32 cellular contexts compared by ENCODE assay signal in the genomic region with DNA sequence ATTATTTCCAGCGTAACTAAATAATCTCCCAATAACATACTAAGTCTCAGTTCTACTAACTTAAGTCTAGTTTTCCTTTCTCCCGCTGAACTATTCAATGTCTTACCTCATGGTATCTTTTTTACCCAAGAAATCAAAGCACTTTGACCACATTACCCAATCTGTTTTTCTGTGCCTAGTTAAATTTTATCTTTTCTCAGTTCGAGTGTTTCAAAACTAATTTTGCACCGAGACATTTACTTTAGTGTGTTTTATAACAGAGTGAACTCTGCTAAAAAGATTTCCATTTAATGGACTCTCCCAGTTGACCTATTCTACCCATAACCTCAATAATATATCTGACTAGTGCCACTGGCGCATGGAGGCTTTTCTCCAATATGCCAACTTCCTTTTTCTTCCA.
"Had no signal": no experiment of that assay in that cellular context is flagged by ENCODE, and none has a peak within 500 bp of the region (broad histone marks: within the 10 kb centered on the region; RNA-seq: fewer than 3 reads in every experiment).

No MANE protein-coding gene starts in this region.

- H3K4me3 Mint-ChIP-seq: activated CD4-positive, alpha-beta memory T cell treated with anti-CD3 and anti-CD28 coated beads for 36 hours; activated CD4-positive, alpha-beta T cell treated with anti-CD3 and anti-CD28 coated beads for 36 hours; activated CD4-positive, alpha-beta T cell treated with anti-CD3 and anti-CD28 coated beads, Interleukin-2, amount 10 ng/mL, durations not matched to agents 24 days and 14 days; activated CD8-positive, alpha-beta memory T cell treated with anti-CD3 and anti-CD28 coated beads, Interleukin-2, amount 10 ng/mL, durations not matched to agents 7 days and 5 days; activated CD8-positive, alpha-beta T cell treated with anti-CD3 and anti-CD28 coated beads, Interleukin-2, amount 10 ng/mL, durations not matched to agents 7 days and 5 days; activated naive CD4-positive, alpha-beta T cell treated with anti-CD3 and anti-CD28 coated beads for 36 hours; activated naive CD8-positive, alpha-beta T cell treated with anti-CD3 and anti-CD28 coated beads, Interleukin-2, amount 10 ng/mL, durations not matched to agents 7 days and 5 days; activated T-helper 1 cell treated with anti-CD3 and anti-CD28 coated beads, Interleukin-12 subunit alpha, Interleukin-12 subunit beta, Interleukin-2, Interleukin-4 antibody, amounts not matched to agents 30 ng/mL and 10 ng/mL and 1 ng/mL, durations not matched to agents 14 hours and 24 hours and 36 hours had no signal

- FAIRE-seq: endometrium, endothelial cell of umbilical vein, frontal cortex had no signal

- H3K4me3 ChIP-seq: ascending aorta, breast epithelium, cardiac muscle cell, colonic mucosa had no signal

- H3K27ac ChIP-seq: ascending aorta, breast epithelium, cardiac muscle cell, colonic mucosa, epithelial cell of prostate had no signal

- H3K27me3 ChIP-seq: ascending aorta, breast epithelium, cardiac muscle cell, colonic mucosa had no signal

- H3K36me3 ChIP-seq: ascending aorta, breast epithelium, cardiac muscle cell, colonic mucosa had no signal

- H3K4me1 ChIP-seq: ascending aorta, breast epithelium, colonic mucosa had no signal

- ATAC-seq: activated CD4-positive, alpha-beta T cell treated with anti-CD3 and anti-CD28 coated beads for 36 hours; activated CD8-positive, alpha-beta memory T cell treated with anti-CD3 and anti-CD28 coated beads, Interleukin-2, amount 10 ng/mL, durations not matched to agents 7 days and 5 days; activated CD8-positive, alpha-beta T cell treated with anti-CD3 and anti-CD28 coated beads, Interleukin-2, amount 10 ng/mL, durations not matched to agents 7 days and 5 days; activated naive CD4-positive, alpha-beta T cell treated with anti-CD3 and anti-CD28 coated beads, Interleukin-2, amount 50 U/mL, for 72 hours; esophagus mucosa had no signal

- H3K36me3 Mint-ChIP-seq: activated CD8-positive, alpha-beta memory T cell treated with anti-CD3 and anti-CD28 coated beads, Interleukin-2, amount 10 ng/mL, durations not matched to agents 7 days and 5 days; activated naive CD8-positive, alpha-beta T cell treated with anti-CD3 and anti-CD28 coated beads, Interleukin-2, amount 10 ng/mL, durations not matched to agents 7 days and 5 days; brain had no signal

- H3K9me3 ChIP-seq: ascending aorta, breast epithelium, colonic mucosa had no signal

- H3K9me3 Mint-ChIP-seq: activated CD4-positive, alpha-beta memory T cell treated with anti-CD3 and anti-CD28 coated beads for 36 hours; activated CD4-positive, alpha-beta T cell treated with anti-CD3 and anti-CD28 coated beads, Interleukin-2, amount 10 ng/mL, durations not matched to agents 24 days and 14 days; activated naive CD4-positive, alpha-beta T cell treated with anti-CD3 and anti-CD28 coated beads for 36 hours; activated naive CD4-positive, alpha-beta T cell treated with anti-CD3 and anti-CD28 coated beads, Interleukin-2, amount 50 U/mL, for 72 hours; activated naive CD8-positive, alpha-beta T cell treated with anti-CD3 and anti-CD28 coated beads, Interleukin-2, amount 10 ng/mL, durations not matched to agents 7 days and 5 days; activated T-helper 1 cell treated with anti-CD3 and anti-CD28 coated beads, Interleukin-12 subunit alpha, Interleukin-12 subunit beta, Interleukin-2, Interleukin-4 antibody, amounts not matched to agents 30 ng/mL and 10 ng/mL and 1 ng/mL, durations not matched to agents 14 hours and 24 hours and 36 hours; activated T-helper 2 cell treated with anti-CD3 and anti-CD28 coated beads, Interferon-gamma antibody, Interleukin-2, Interleukin-4, amounts not matched to agents 10 μg/mL and 5 μg/mL and 100 μg/mL, durations not matched to agents 14 hours and 24 hours and 36 hours had no signal

- H3K27ac Mint-ChIP-seq: activated CD4-positive, alpha-beta memory T cell treated with anti-CD3 and anti-CD28 coated beads for 36 hours; activated CD4-positive, alpha-beta T cell treated with anti-CD3 and anti-CD28 coated beads for 36 hours; activated CD4-positive, alpha-beta T cell treated with anti-CD3 and anti-CD28 coated beads, Interleukin-2, amount 10 ng/mL, durations not matched to agents 24 days and 14 days; activated CD8-positive, alpha-beta memory T cell treated with anti-CD3 and anti-CD28 coated beads, Interleukin-2, amount 10 ng/mL, durations not matched to agents 7 days and 5 days; activated CD8-positive, alpha-beta T cell treated with anti-CD3 and anti-CD28 coated beads, Interleukin-2, amount 10 ng/mL, durations not matched to agents 7 days and 5 days; activated naive CD4-positive, alpha-beta T cell treated with anti-CD3 and anti-CD28 coated beads for 36 hours; activated naive CD4-positive, alpha-beta T cell treated with anti-CD3 and anti-CD28 coated beads, Interleukin-2, amount 50 U/mL, for 72 hours; activated naive CD8-positive, alpha-beta T cell treated with anti-CD3 and anti-CD28 coated beads, Interleukin-2, amount 10 ng/mL, durations not matched to agents 7 days and 5 days; activated T-helper 1 cell treated with anti-CD3 and anti-CD28 coated beads, Interleukin-12 subunit alpha, Interleukin-12 subunit beta, Interleukin-2, Interleukin-4 antibody, amounts not matched to agents 30 ng/mL and 10 ng/mL and 1 ng/mL, durations not matched to agents 14 hours and 24 hours and 36 hours had no signal

- H3K27me3 Mint-ChIP-seq: activated CD4-positive, alpha-beta T cell treated with anti-CD3 and anti-CD28 coated beads for 36 hours; activated CD4-positive, alpha-beta T cell treated with anti-CD3 and anti-CD28 coated beads, Interleukin-2, amount 10 ng/mL, durations not matched to agents 24 days and 14 days; activated CD8-positive, alpha-beta memory T cell treated with anti-CD3 and anti-CD28 coated beads, Interleukin-2, amount 10 ng/mL, durations not matched to agents 7 days and 5 days; activated naive CD8-positive, alpha-beta T cell treated with anti-CD3 and anti-CD28 coated beads, Interleukin-2, amount 10 ng/mL, durations not matched to agents 7 days and 5 days had no signal

- DNase-seq: activated CD4-positive, alpha-beta memory T cell treated with anti-CD3 and anti-CD28 coated beads for 36 hours; activated CD4-positive, alpha-beta T cell treated with anti-CD3 and anti-CD28 coated beads for 36 hours; activated CD4-positive, alpha-beta T cell treated with anti-CD3 and anti-CD28 coated beads, Interleukin-2, amount 10 ng/mL, durations not matched to agents 24 days and 14 days; activated CD4-positive, CD25-positive, alpha-beta regulatory T cell; activated CD4-positive, CD25-positive, alpha-beta regulatory T cell treated with anti-CD3 and anti-CD28 coated beads, Interleukin-2, amount 50 U/mL, for 72 hours; activated CD8-positive, alpha-beta memory T cell treated with anti-CD3 and anti-CD28 coated beads, Interleukin-2, amount 10 ng/mL, durations not matched to agents 7 days and 5 days; activated CD8-positive, alpha-beta memory T cell treated with anti-CD3 and anti-CD28 coated beads, Interleukin-2, amount 50 U/mL, for 4 hours; activated CD8-positive, alpha-beta T cell treated with anti-CD3 and anti-CD28 coated beads, Interleukin-2, amount 10 ng/mL, durations not matched to agents 7 days and 5 days; activated effector memory CD4-positive, alpha-beta T cell treated with anti-CD3 and anti-CD28 coated beads, Interleukin-2, amount 50 U/mL, for 16 hours; activated naive CD4-positive, alpha-beta T cell treated with anti-CD3 and anti-CD28 coated beads for 36 hours; activated naive CD8-positive, alpha-beta T cell treated with anti-CD3 and anti-CD28 coated beads, Interleukin-2, amount 10 ng/mL, durations not matched to agents 7 days and 5 days; activated T-cell treated with anti-CD3 and anti-CD28 coated beads, Interleukin-2, amount 50 U/mL, for 1 hour; activated T-cell treated with anti-CD3 and anti-CD28 coated beads, Interleukin-2, amount 50 U/mL, for 48 hours; central memory CD4-positive, alpha-beta T cell; cerebellar nuclear complex; colonic mucosa; effector CD8-positive, alpha-beta T cell; foreskin fibroblast; glutamatergic neuron; T-helper 2 cell had no signal
